ENCODE assay signal across 33 cellular contexts in the genomic region with DNA sequence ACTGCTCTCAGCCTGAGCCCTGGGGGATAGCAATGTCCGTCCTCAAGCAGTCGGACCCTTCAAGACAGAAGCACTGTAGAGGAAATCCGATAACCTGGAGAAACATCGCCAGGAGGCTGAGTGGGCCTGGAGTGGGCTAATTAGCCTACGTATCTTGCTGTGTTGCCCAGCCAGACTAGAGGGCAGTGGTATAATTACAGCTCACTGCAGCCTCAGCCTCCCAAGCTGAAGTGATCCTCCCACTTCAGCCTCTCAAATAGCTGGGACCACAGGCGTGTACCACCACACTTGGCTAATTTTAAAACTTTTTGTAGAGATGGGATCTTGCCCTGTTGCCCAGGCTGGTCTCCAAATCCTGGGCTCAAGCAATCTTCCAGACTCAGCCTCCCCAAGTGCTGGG. TPM values are rescaled to one million over a fixed set of nuclear protein-coding genes. Genes with fewer than 3 reads are reported as not detected.
"Had no signal": no experiment of that assay in that cellular context is flagged by ENCODE, and none has a peak within 500 bp of the region (broad histone marks: within the 10 kb centered on the region; RNA-seq: fewer than 3 reads in every experiment).

No MANE protein-coding gene starts in this region.

- H3K4me3 ChIP-seq: coronary artery, heart right ventricle, prostate gland, spleen, stomach had no signal

- H3K27ac Mint-ChIP-seq: naive thymus-derived CD4-positive, alpha-beta T cell; stimulated activated naive B cell treated with anti-CD40 and anti-IgM and Interleukin-4, amounts not matched to agents 10 μg/mL and 1 μg/mL and 100 μg/mL, for 72 hours had no signal

- H3K27ac ChIP-seq: coronary artery, heart right ventricle, parathyroid adenoma, prostate gland, spleen, stomach had no signal

- H3K4me1 Mint-ChIP-seq: stimulated activated naive B cell treated with anti-CD40 and anti-IgM and Interleukin-4, amounts not matched to agents 10 μg/mL and 1 μg/mL and 100 μg/mL, for 72 hours had no signal

- H3K9me3 ChIP-seq: heart right ventricle, prostate gland, stomach had no signal

- H3K9ac ChIP-seq: parathyroid adenoma had no signal

- FAIRE-seq: endometrium, frontal cortex, islet of Langerhans had no signal

- H3K79me2 ChIP-seq: parathyroid adenoma had no signal

- H3K4me3 Mint-ChIP-seq: naive thymus-derived CD4-positive, alpha-beta T cell; stimulated activated naive B cell treated with anti-CD40 and anti-IgM and Interleukin-4, amounts not matched to agents 10 μg/mL and 1 μg/mL and 100 μg/mL, for 72 hours had no signal

- H3K27me3 ChIP-seq: heart right ventricle, spleen had no signal

- H3K36me3 ChIP-seq: heart right ventricle, prostate gland, spleen, stomach had no signal

- H3K36me3 Mint-ChIP-seq: naive thymus-derived CD4-positive, alpha-beta T cell; stimulated activated naive B cell treated with anti-CD40 and anti-IgM and Interleukin-4, amounts not matched to agents 10 μg/mL and 1 μg/mL and 100 μg/mL, for 72 hours had no signal

- ATAC-seq: esophagus mucosa; heart right ventricle; naive thymus-derived CD4-positive, alpha-beta T cell; sciatic nerve; stimulated activated naive B cell treated with anti-CD40 and anti-IgM and Interleukin-4, amounts not matched to agents 10 μg/mL and 1 μg/mL and 100 μg/mL, for 72 hours had no signal

- DNase-seq: effector memory CD4-positive, alpha-beta T cell; heart right ventricle; hypothalamus; kidney glomerular epithelial cell; mammary epithelial cell; naive thymus-derived CD4-positive, alpha-beta T cell; nucleus accumbens; spleen; stimulated activated CD4-positive, alpha-beta T cell treated with anti-CD3 and anti-CD28 coated beads, Interleukin-2, amount 100 ng/mL, for 24 hours; stimulated activated CD4-positive, alpha-beta T cell treated with anti-CD3 and anti-CD28 coated beads, Interleukin-4, amount 100 ng/mL, for 4 hours; stimulated activated naive B cell treated with anti-CD40 and anti-IgM and Interleukin-4, amounts not matched to agents 10 μg/mL and 1 μg/mL and 100 μg/mL, for 72 hours; stomach; substantia nigra; trophoblast cell had no signal

- H3K4me1 ChIP-seq: prostate gland, spleen had no signal

- H3K9me3 Mint-ChIP-seq: stimulated activated naive B cell treated with anti-CD40 and anti-IgM and Interleukin-4, amounts not matched to agents 10 μg/mL and 1 μg/mL and 100 μg/mL, for 72 hours had no signal

RNA-seq across cellular contexts. Expression of gene LYZL2, which starts 21.7 kb away (rescaled TPM):
- total RNA-seq: chondrocyte; esophagus mucosa; fibroblast of lung; frontal cortex; glomerular endothelial cell; heart right ventricle; lower leg skin; mammary epithelial cell; mesenteric fat pad; mononuclear cell; naive thymus-derived CD4-positive, alpha-beta T cell; renal cortical epithelial cell; sciatic nerve; skeletal muscle tissue; spleen; stomach; urinary bladder had no signal
- polyA plus RNA-seq: fibroblast of lung; heart right ventricle; mammary epithelial cell; naive thymus-derived CD4-positive, alpha-beta T cell; neural cell; spleen; stomach; thymus; urinary bladder had no signal
